In genomic region chr17:36939944-36940312, GRCh38 we compare ENCODE assay signal across 1 cellular context.
TF ChIP-seq lines count a peak whose summit lies in the region.

No MANE protein-coding gene starts in this region.

TF ChIP-seq in K562, 482 proteins besides CTCF, POLR2A, EP300 and RAD21:
- TF ChIP-seq ZNF184 (CRISPR knock-in tag; IDR thresholded peaks at IDR 0.05) (0 out of 2 replicates have a peak, but pooled peaks have one; percentile 14), TBP (optimal IDR thresholded peaks at IDR 0.05; ENCODE audit: low read depth, low read length) (no peak), E2F1 (CRISPR knock-in tag; IDR thresholded peaks at IDR 0.05) (no peak)
